In the genomic region with DNA sequence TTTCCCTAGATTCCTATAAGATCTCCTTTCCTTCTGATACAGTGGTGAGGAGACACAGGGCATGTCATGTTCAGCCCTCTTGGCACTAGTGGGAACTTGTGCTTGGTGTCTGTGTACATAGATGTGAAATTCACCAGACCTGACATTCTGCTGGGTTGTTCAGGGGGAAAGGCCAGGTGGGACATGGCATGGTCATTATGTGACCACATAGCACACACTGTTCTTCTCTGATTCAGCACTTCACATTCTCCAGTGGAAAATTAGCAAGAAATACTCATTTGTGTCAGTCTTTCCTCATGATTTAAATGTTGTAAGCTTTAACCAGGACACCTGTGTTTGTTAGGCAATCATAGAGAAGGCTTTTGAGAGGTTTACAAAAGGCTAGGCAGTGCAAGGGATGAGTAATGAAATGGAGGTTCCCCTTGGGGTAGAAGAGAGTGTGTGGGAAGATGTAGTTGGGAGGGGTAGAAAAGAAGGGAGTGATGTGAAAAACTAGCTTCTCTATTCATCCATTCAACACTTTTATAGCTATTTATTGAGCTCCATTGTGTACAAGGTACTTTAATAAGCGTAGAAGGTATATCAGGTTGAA, we compare ENCODE assay signal across 28 cellular contexts.
"Had no signal": no experiment of that assay in that cellular context is flagged by ENCODE, and none has a peak within 500 bp of the region (broad histone marks: within the 10 kb centered on the region; RNA-seq: fewer than 3 reads in every experiment).

No MANE protein-coding gene starts in this region.

- H3K27ac ChIP-seq: cardiac muscle cell, coronary artery, dorsolateral prefrontal cortex, lower lobe of right lung, pancreas, prostate gland, thoracic aorta, uterus, VCaP had no signal

- H3K9me3 ChIP-seq: lower lobe of right lung, pancreas, prostate gland, thoracic aorta, uterus had no signal

- H3K9me3 Mint-ChIP-seq: T-helper 2 cell treated with Interferon-gamma antibody and Interleukin-4, amounts not matched to agents 5 μg/mL and 100 μg/mL, for 36 hours had no signal

- H3K27me3 ChIP-seq: cardiac muscle cell, pancreas, uterus had no signal

- ATAC-seq: activated naive CD4-positive, alpha-beta T cell treated with anti-CD3 and anti-CD28 coated beads, Interleukin-2, amount 50 U/mL, for 72 hours; activated T-cell treated with anti-CD3 and anti-CD28 coated beads, Interleukin-2, amount 50 U/mL, for 72 hours; left lobe of liver; lower lobe of right lung; naive thymus-derived CD8-positive, alpha-beta T cell; pancreas had no signal

- H3K36me3 ChIP-seq: cardiac muscle cell, lower lobe of right lung, pancreas, prostate gland, thoracic aorta, uterus had no signal

- DNase-seq: activated CD4-positive, alpha-beta T cell treated with anti-CD3 and anti-CD28 coated beads for 4 hours; activated CD4-positive, alpha-beta T cell treated with anti-CD3 and anti-CD28 coated beads, Interleukin-2, amount 50 U/mL, for 4 hours; activated naive CD4-positive, alpha-beta T cell; activated T-cell treated with anti-CD3 and anti-CD28 coated beads for 4 hours; activated T-cell treated with anti-CD3 and anti-CD28 coated beads, Interleukin-2, amount 50 U/mL, for 72 hours; anterior cingulate cortex; dorsolateral prefrontal cortex; effector memory CD4-positive, alpha-beta T cell; erythroblast; head of caudate nucleus; lower lobe of right lung; mesenchymal stem cell; naive thymus-derived CD8-positive, alpha-beta T cell; nucleus accumbens; pancreas; stimulated activated CD4-positive, alpha-beta T cell treated with anti-CD3 and anti-CD28 coated beads, Interleukin-2, amount 100 ng/mL, for 48 hours; trophoblast cell; uterus had no signal

- H3K4me3 Mint-ChIP-seq: activated T-cell treated with anti-CD3 and anti-CD28 coated beads, Interleukin-2, amount 50 U/mL, for 72 hours; naive thymus-derived CD8-positive, alpha-beta T cell; neural crest cell; stimulated activated naive CD8-positive, alpha-beta T cell treated with anti-CD3 and anti-CD28 coated beads, Interleukin-15, Interleukin-2, amounts not matched to agents 100 ng/mL and 50 ng/mL, for 24 hours; T-helper 2 cell treated with Interferon-gamma antibody and Interleukin-4, amounts not matched to agents 5 μg/mL and 100 μg/mL, for 36 hours had no signal

- H3K27ac Mint-ChIP-seq: activated naive CD4-positive, alpha-beta T cell treated with anti-CD3 and anti-CD28 coated beads, Interleukin-2, amount 50 U/mL, for 72 hours; activated T-cell treated with anti-CD3 and anti-CD28 coated beads, Interleukin-2, amount 50 U/mL, for 72 hours; naive thymus-derived CD8-positive, alpha-beta T cell; stimulated activated naive CD8-positive, alpha-beta T cell treated with anti-CD3 and anti-CD28 coated beads, Interleukin-15, Interleukin-2, amounts not matched to agents 100 ng/mL and 50 ng/mL, for 24 hours; T-helper 2 cell treated with Interferon-gamma antibody and Interleukin-4, amounts not matched to agents 5 μg/mL and 100 μg/mL, for 36 hours had no signal

- H3K4me1 ChIP-seq: lower lobe of right lung, pancreas, prostate gland, uterus had no signal

- H3K4me3 ChIP-seq: cardiac muscle cell, coronary artery, dorsolateral prefrontal cortex, lower lobe of right lung, pancreas, prostate gland, thoracic aorta, uterus had no signal

- H3K36me3 Mint-ChIP-seq: activated naive CD4-positive, alpha-beta T cell treated with anti-CD3 and anti-CD28 coated beads, Interleukin-2, amount 50 U/mL, for 72 hours; naive thymus-derived CD8-positive, alpha-beta T cell had no signal
